19 cellular contexts compared by ENCODE assay signal in the genomic region with DNA sequence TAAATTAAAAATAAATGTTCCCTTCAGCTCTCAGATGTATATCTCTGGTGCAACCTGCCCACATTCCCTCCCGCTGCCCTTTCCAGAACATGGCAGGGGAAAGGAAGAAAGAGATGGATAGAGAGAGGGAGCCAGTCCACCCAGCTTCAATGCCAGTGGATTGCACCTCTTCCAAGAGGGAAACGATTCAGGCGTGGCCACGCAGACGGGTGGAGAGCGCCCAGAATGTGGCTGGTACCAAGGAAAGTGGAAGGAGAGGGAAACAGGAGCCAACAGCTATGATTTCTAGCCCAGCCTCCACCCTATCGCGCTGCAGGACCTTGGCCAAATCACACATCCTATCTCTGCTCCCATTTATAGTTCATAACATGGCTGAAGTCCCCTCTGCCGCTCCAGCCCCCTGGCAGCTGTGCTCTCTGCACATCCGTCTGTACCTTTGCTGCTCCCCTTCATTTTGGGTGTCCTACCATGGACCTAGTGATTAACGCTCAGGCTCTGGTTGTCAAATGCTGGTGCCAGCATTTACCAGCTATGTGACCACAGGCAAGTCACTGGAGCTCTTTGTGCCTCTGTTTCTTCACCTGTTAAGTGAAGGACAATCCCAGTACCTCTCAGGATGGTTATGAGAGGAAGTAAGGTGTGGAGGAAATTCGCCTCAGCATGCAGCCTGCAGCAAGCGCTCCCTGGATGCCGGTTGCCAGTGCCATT.
DNase-seq lines count a peak whose midpoint lies in the region; ATAC-seq, FAIRE-seq and TF ChIP-seq lines count a peak whose summit lies in the region.
"Had no signal": no experiment of that assay in that cellular context is flagged by ENCODE, and none has a peak within 500 bp of the region (broad histone marks: within the 10 kb centered on the region; RNA-seq: fewer than 3 reads in every experiment).

No MANE protein-coding gene starts in this region.

- peaks cover 0 to 19% (median 4%) of the 10 kb centered on the region in 4 donors for H3K36me3 ChIP-seq in liver (ENCODE audit: control insufficient read depth in 4 of 4, insufficient read depth in 3 of 4, low read depth in 1 of 4, low read length in 3 of 4)
- H3K36me3 ChIP-seq in HepG2 (replicated peaks in 1 of 2; ENCODE audit: control insufficient read depth in 1 of 2, insufficient read depth in 2 of 2, low read length in 2 of 2) = peaks cover 13 to 27% of the 10 kb centered on the region in 2 experiments
- no peaks in the 10 kb centered on the region for H3K36me3 ChIP-seq in HAP-1 (replicated peaks)
- H3K36me3 ChIP-seq: MG63 had no signal

- no peak overlapping the region for H3K4me2 ChIP-seq in HepG2 (ENCODE audit: low read depth, low read length)

- H3K9ac ChIP-seq in liver (ENCODE audit: low read depth in 1 of 2, low read length in 2 of 2) (no peak overlapping the region), HepG2 (ENCODE audit: insufficient read depth, low read depth, low read length) (no peak overlapping the region)

- H4K20me1 ChIP-seq in HepG2 (ENCODE audit: insufficient read depth, low read length) = no peaks in the 10 kb centered on the region

- in situ Hi-C loops in HepG2 (cut with HindIII; ENCODE audit: extremely low pct_ligation_motif_present, low pct_unique_long_range_greater_than_20kb) (no loop called here), HAP-1 (cut with MboI; ENCODE audit: low sequenced_read_pairs) (no loop called here)

- intact Hi-C loops in HepG2 (cut with micrococcal nuclease; ENCODE audit: unreplicated experiment) (no loop called here), dorsolateral prefrontal cortex (cut with DNase I) (no loop called here), posterior cingulate gyrus (cut with DNase I) (no loop called here)

- no peak overlapping the region for H2AFZ ChIP-seq in HepG2 (ENCODE audit: low read length)

- no peak for TF ChIP-seq RAD21 in liver (IDR thresholded peaks at IDR 0.05)
- TF ChIP-seq RAD21 in HepG2 (CRISPR knock-in tag; IDR thresholded peaks at IDR 0.05) = no peak

- WGBS in liver = 86% methylated on average over 14 of the region's 14 CpGs
- 96% methylated on average over 14 of the region's 14 CpGs for WGBS in HepG2 (ENCODE audit: low lambda C conversion rate)

- H3K79me2 ChIP-seq in HepG2 (ENCODE audit: insufficient read depth, low read length) = no peaks in the 10 kb centered on the region

- H3K27me3 ChIP-seq in liver (ENCODE audit: control insufficient read depth in 4 of 4, insufficient read depth in 4 of 4, low read length in 3 of 4) (no peaks in the 10 kb centered on the region), HepG2 (ENCODE audit: control insufficient read depth in 1 of 2, insufficient read depth in 2 of 2, low read length in 2 of 2) (no peaks in the 10 kb centered on the region), dorsolateral prefrontal cortex (no peaks in the 10 kb centered on the region), HAP-1 (ENCODE audit: low read depth) (no peaks in the 10 kb centered on the region)
- H3K27me3 ChIP-seq: MG63, Peyer's patch had no signal

- no peak for ATAC-seq in HepG2
- no peak for ATAC-seq in stimulated activated effector memory CD8-positive, alpha-beta T cell treated with anti-CD3 and anti-CD28 coated beads, Interleukin-12 subunit alpha, Interleukin-12 subunit beta, amount 100 ng/mL, for 72 hours
- no peak for ATAC-seq in GM21381 (IDR thresholded peaks at IDR 0.05; ENCODE audit: unreplicated experiment)

- CTCF ChIA-PET in HepG2 (lab: Yijun Ruan, JAX; ENCODE audit: low intra/inter-chr PET ratio, low total read pairs) = no interaction called here

- H3K27ac ChIP-seq in liver (ENCODE audit: low read depth in 1 of 2, low read length in 2 of 2) (peak overlapping the region; percentile 14 to 97), HepG2 (ENCODE audit: extremely low read length, insufficient read depth, low read length) (no peak overlapping the region), dorsolateral prefrontal cortex (peak overlapping the region in 53 of 59 donors; percentile 16 to 92 (median 74))
- H3K27ac ChIP-seq: Peyer's patch had no signal

- no TSS peak for BruUV-seq in HepG2 (replicated peaks; lab: Mats Ljungman, UMichigan)

- no peak for FAIRE-seq in HepG2 (lab: Jason Lieb, UNC)
- FAIRE-seq: H54 had no signal

- DNase-seq in HepG2 (ENCODE audit: low spot score) (no peak), dorsolateral prefrontal cortex (peak in 3 of 10 donors; percentile 63 to 71 (median 66)), posterior cingulate gyrus (peak in 7 of 10 donors; percentile 50 to 93 (median 78)), HAP-1 (ENCODE audit: low spot score in 2 of 2) (no peak)
- DNase-seq in stimulated activated effector memory CD8-positive, alpha-beta T cell treated with anti-CD3 and anti-CD28 coated beads, Interleukin-12 subunit alpha, Interleukin-12 subunit beta, amount 100 ng/mL, for 72 hours (ENCODE audit: low spot score in 2 of 2) = no peak
- DNase-seq: C1 segment of cervical spinal cord, DMS 273 treated with DMSO at 0.1 percent for 48 hours, IMR-90, Karpas-422, NCI-H1092, NCI-H146, NCI-H2227 treated with DMSO at 0.1 percent for 48 hours, NCI-H524, SHP77 treated with DMSO at 0.1 percent for 48 hours had no signal

- POLR2A ChIA-PET in HepG2 (lab: Yijun Ruan, JAX) = interaction anchor here (1.0 to 3.8 kb wide), 3 partner anchors 16 to 66 kb away, joined by 4 to 14 read pairs (median 4); a partner anchor contains a TSS

- no peak overlapping the region for H3K27ac Mint-ChIP-seq in stimulated activated effector memory CD8-positive, alpha-beta T cell treated with anti-CD3 and anti-CD28 coated beads, Interleukin-12 subunit alpha, Interleukin-12 subunit beta, amount 100 ng/mL, for 72 hours

- H3K4me3 Mint-ChIP-seq in stimulated activated effector memory CD8-positive, alpha-beta T cell treated with anti-CD3 and anti-CD28 coated beads, Interleukin-12 subunit alpha, Interleukin-12 subunit beta, amount 100 ng/mL, for 72 hours = no peak overlapping the region

- no peak for TF ChIP-seq POLR2A in HepG2 (IDR thresholded peaks at IDR 0.05; ENCODE audit: insufficient read depth in 1 of 2, low read depth in 2 of 2, low read length in 2 of 2)

- peaks cover 3% of the 10 kb centered on the region for H3K4me1 Mint-ChIP-seq in stimulated activated effector memory CD8-positive, alpha-beta T cell treated with anti-CD3 and anti-CD28 coated beads, Interleukin-12 subunit alpha, Interleukin-12 subunit beta, amount 100 ng/mL, for 72 hours

- H3K9me3 Mint-ChIP-seq in stimulated activated effector memory CD8-positive, alpha-beta T cell treated with anti-CD3 and anti-CD28 coated beads, Interleukin-12 subunit alpha, Interleukin-12 subunit beta, amount 100 ng/mL, for 72 hours = no peaks in the 10 kb centered on the region

- TF ChIP-seq EP300 in HepG2 (IDR thresholded peaks at IDR 0.05; ENCODE audit: low read depth in 2 of 2, low read length in 2 of 2) = no peak
- TF ChIP-seq EP300 in HepG2 (CRISPR knock-in tag; IDR thresholded peaks at IDR 0.05; ENCODE audit: borderline replicate concordance) = no peak

- H3K4me1 ChIP-seq in liver (ENCODE audit: control insufficient read depth in 4 of 4, insufficient read depth in 4 of 4, low read length in 3 of 4) (peaks cover 7 to 62% (median 34%) of the 10 kb centered on the region in 4 donors), HepG2 (ENCODE audit: insufficient read depth, low read length) (peaks cover 25% of the 10 kb centered on the region), HAP-1 (0 out of 2 replicates have a peak, but pooled peaks cover 2% of the 10 kb centered on the region)
- H3K4me1 ChIP-seq: Peyer's patch had no signal

- H3K4me3 ChIP-seq in liver (ENCODE audit: low read depth in 1 of 3, low read length in 3 of 3) (no peak overlapping the region), HepG2 (replicated peaks in 1 of 3; ENCODE audit: insufficient read depth in 1 of 3, low read depth in 2 of 3, low read length in 3 of 3) (no peak overlapping the region), dorsolateral prefrontal cortex (no peak overlapping the region), HAP-1 (no peak overlapping the region)
- H3K4me3 ChIP-seq: MG63, Peyer's patch had no signal

- H3K36me3 Mint-ChIP-seq in stimulated activated effector memory CD8-positive, alpha-beta T cell treated with anti-CD3 and anti-CD28 coated beads, Interleukin-12 subunit alpha, Interleukin-12 subunit beta, amount 100 ng/mL, for 72 hours = no peaks in the 10 kb centered on the region

- TF ChIP-seq CTCF in liver (IDR thresholded peaks at IDR 0.05; ENCODE audit: low read depth, low read length, missing input control) (no peak), HepG2 (CRISPR knock-in tag; IDR thresholded peaks at IDR 0.05) (no peak), dorsolateral prefrontal cortex (IDR thresholded peaks at IDR 0.05 in 54 of 56, conservative IDR thresholded peaks at IDR 0.05 in 2 of 56; ENCODE audit: low read depth in 1 of 56, partially characterized antibody in 56 of 56) (no peak)

- H3K9me3 ChIP-seq in liver (ENCODE audit: control insufficient read depth in 4 of 4, low read length in 3 of 4) (no peaks in the 10 kb centered on the region), HepG2 (ENCODE audit: low read length) (no peaks in the 10 kb centered on the region), HAP-1 (no peaks in the 10 kb centered on the region)
- H3K9me3 ChIP-seq: MG63, Peyer's patch had no signal

TF ChIP-seq in liver, 16 proteins besides CTCF, POLR2A, EP300 and RAD21 (continues in another document):
- TF ChIP-seq HNF4G (IDR thresholded peaks at IDR 0.05) = no peak

TF ChIP-seq in HepG2, 621 proteins besides CTCF, POLR2A, EP300 and RAD21 (continues in another document):
- TF ChIP-seq, protein P1, sequence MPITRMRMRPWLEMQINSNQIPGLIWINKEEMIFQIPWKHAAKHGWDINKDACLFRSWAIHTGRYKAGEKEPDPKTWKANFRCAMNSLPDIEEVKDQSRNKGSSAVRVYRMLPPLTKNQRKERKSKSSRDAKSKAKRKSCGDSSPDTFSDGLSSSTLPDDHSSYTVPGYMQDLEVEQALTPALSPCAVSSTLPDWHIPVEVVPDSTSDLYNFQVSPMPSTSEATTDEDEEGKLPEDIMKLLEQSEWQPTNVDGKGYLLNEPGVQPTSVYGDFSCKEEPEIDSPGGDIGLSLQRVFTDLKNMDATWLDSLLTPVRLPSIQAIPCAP (CRISPR knock-in tag; IDR thresholded peaks at IDR 0.05; ENCODE audit: low read depth) = no peak
- TF ChIP-seq NFE2L1 (CRISPR knock-in tag; IDR thresholded peaks at IDR 0.05; ENCODE audit: borderline replicate concordance) = no peak
- TF ChIP-seq, protein P2, sequence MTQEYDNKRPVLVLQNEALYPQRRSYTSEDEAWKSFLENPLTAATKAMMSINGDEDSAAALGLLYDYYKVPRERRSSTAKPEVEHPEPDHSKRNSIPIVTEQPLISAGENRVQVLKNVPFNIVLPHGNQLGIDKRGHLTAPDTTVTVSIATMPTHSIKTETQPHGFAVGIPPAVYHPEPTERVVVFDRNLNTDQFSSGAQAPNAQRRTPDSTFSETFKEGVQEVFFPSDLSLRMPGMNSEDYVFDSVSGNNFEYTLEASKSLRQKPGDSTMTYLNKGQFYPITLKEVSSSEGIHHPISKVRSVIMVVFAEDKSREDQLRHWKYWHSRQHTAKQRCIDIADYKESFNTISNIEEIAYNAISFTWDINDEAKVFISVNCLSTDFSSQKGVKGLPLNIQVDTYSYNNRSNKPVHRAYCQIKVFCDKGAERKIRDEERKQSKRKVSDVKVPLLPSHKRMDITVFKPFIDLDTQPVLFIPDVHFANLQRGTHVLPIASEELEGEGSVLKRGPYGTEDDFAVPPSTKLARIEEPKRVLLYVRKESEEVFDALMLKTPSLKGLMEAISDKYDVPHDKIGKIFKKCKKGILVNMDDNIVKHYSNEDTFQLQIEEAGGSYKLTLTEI (CRISPR knock-in tag; conservative IDR thresholded peaks at IDR 0.05) = no peak

Comparison
In these comparisons a context has a peak if more than half of its experiments do, and no peak if none do; other contexts are left out.
1. DNase-seq: peak in posterior cingulate gyrus (7 of 10); none in HepG2 (single experiment), HAP-1 (0 of 2) and stimulated activated effector memory CD8-positive, alpha-beta T cell treated with anti-CD3 and anti-CD28 coated beads, Interleukin-12 subunit alpha, Interleukin-12 subunit beta, amount 100 ng/mL, for 72 hours (0 of 2).